ENCODE assay signal across 13 cellular contexts in the genomic region with DNA sequence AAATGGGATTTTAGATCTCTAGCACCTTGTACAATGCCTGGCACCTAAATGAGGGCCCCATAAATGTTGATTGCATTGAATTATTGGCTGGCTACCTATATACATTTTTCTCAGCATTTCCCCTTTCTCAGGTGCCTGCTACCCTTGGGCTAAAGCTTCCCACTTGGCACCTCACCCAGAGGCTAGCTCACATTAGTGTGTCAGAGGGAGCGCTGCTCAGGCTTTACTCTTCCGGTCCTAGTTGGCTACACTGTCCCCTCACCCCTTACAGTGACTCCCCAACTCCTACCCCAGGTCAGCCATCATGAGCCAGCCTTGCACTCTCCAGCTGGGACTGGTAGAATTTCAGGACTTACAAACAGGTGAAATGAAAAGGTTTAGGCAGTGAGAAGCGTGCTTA. TPM values are rescaled to one million over a fixed set of nuclear protein-coding genes. Genes with fewer than 3 reads are reported as not detected.
DNase-seq lines count a peak whose midpoint lies in the region; ATAC-seq and TF ChIP-seq lines count a peak whose summit lies in the region.
"Had no signal": no experiment of that assay in that cellular context is flagged by ENCODE, and none has a peak within 500 bp of the region (broad histone marks: within the 10 kb centered on the region; RNA-seq: fewer than 3 reads in every experiment).

No MANE protein-coding gene starts in this region.

- H3K4me3 ChIP-seq in breast epithelium (no peak overlapping the region), mammary epithelial cell (replicated peaks in 1 of 3; ENCODE audit: insufficient read depth in 1 of 3, low read depth in 2 of 3, low read length in 3 of 3) (no peak overlapping the region), transverse colon (no peak overlapping the region)
- H3K4me3 ChIP-seq: upper lobe of left lung had no signal

- peaks cover 0 to 4% of the 10 kb centered on the region in 2 donors for H3K4me1 ChIP-seq in breast epithelium
- peaks cover 1% of the 10 kb centered on the region for H3K4me1 ChIP-seq in mammary epithelial cell (ENCODE audit: insufficient read depth, low read length)
- peaks cover 61 to 92% (median 76%) of the 10 kb centered on the region in 4 donors for H3K4me1 ChIP-seq in transverse colon

- no peaks in the 10 kb centered on the region for H3K9me3 Mint-ChIP-seq in activated naive CD8-positive, alpha-beta T cell treated with anti-CD3 and anti-CD28 coated beads for 36 hours
- H3K9me3 Mint-ChIP-seq: H9 had no signal

- CTCF ChIA-PET in mammary epithelial cell (lab: Charles Lee; ENCODE audit: low non-redundant PET): no interaction called here

- WGBS in mammary epithelial cell (ENCODE audit: low coverage, missing lambda C conversion rate): 86% methylated on average over 1 of the region's 3 CpGs
- WGBS in transverse colon (ENCODE audit: low coverage in 1 of 2), 2 donors: 49% methylated on average over 3 of the region's 3 CpGs; no CpG with 5 or more reads in 1 of the 2 donors

- DNase-seq in breast epithelium (ENCODE audit: low spot score in 2 of 2) (no peak), mammary epithelial cell (no peak), transverse colon (peak; percentile 72), COLO829 (ENCODE audit: low spot score) (no peak), RKO (ENCODE audit: low spot score) (no peak), H4 (ENCODE audit: low spot score) (no peak)
- no peak for DNase-seq in activated naive CD8-positive, alpha-beta T cell treated with anti-CD3 and anti-CD28 coated beads for 36 hours
- DNase-seq: erythroblast; NCI-H524; stimulated activated CD4-positive, alpha-beta T cell treated with anti-CD3 and anti-CD28 coated beads, Interleukin-2, amount 100 ng/mL, for 48 hours had no signal

- dilution Hi-C loops in mammary epithelial cell (cut with HindIII; ENCODE audit: low sequenced_read_pairs): loop anchor here (25.0 kb wide), 1 partner anchor 326 kb away; no protein-coding TSS in a partner anchor

- H3K9ac ChIP-seq in mammary epithelial cell (ENCODE audit: insufficient read depth, low read length): no peak overlapping the region

- no peak overlapping the region for H2AFZ ChIP-seq in mammary epithelial cell (ENCODE audit: low read depth, low read length)

- H3K36me3 ChIP-seq in breast epithelium (no peaks in the 10 kb centered on the region), mammary epithelial cell (ENCODE audit: insufficient read depth, low read length) (no peaks in the 10 kb centered on the region), transverse colon (no peaks in the 10 kb centered on the region)
- H3K36me3 ChIP-seq: upper lobe of left lung had no signal

- H3K9me3 ChIP-seq in breast epithelium (no peaks in the 10 kb centered on the region), mammary epithelial cell (replicated peaks; ENCODE audit: insufficient read depth, low read length) (no peaks in the 10 kb centered on the region), transverse colon (no peaks in the 10 kb centered on the region)
- H3K9me3 ChIP-seq: upper lobe of left lung had no signal

- H3K27ac Mint-ChIP-seq in activated naive CD8-positive, alpha-beta T cell treated with anti-CD3 and anti-CD28 coated beads for 36 hours: peak overlapping the region; percentile 89

- H4K20me1 ChIP-seq in mammary epithelial cell (ENCODE audit: insufficient read depth, low read length): no peaks in the 10 kb centered on the region

- H3K79me2 ChIP-seq in mammary epithelial cell (ENCODE audit: insufficient read depth, low read length): no peaks in the 10 kb centered on the region

- peak overlapping the region; percentile 60 for H3K4me3 Mint-ChIP-seq in activated naive CD8-positive, alpha-beta T cell treated with anti-CD3 and anti-CD28 coated beads for 36 hours
- H3K4me3 Mint-ChIP-seq: H9 had no signal

- in situ Hi-C loops in mammary epithelial cell (cut with MboI; ENCODE audit: low sequenced_read_pairs in 2 of 2): loop anchor here in 1 of 2 donors (25.0 kb wide), 1 partner anchor 326 kb away; no protein-coding TSS in a partner anchor
- in situ Hi-C loops in transverse colon (cut with MboI; ENCODE audit: low pct_ligation_motif_present in 1 of 4, low pct_unique_long_range_greater_than_20kb in 1 of 4, low sequenced_read_pairs in 3 of 4): no loop called here

- no peak overlapping the region for H3K4me2 ChIP-seq in mammary epithelial cell (ENCODE audit: insufficient read depth, low read depth, low read length)

- intact Hi-C loops in breast epithelium (cut with DNase I; ENCODE audit: low total_unique reads) (no loop called here), mammary epithelial cell (cut with micrococcal nuclease) (no loop called here), transverse colon (cut with DNase I; ENCODE audit: low total_unique reads) (no loop called here)

- TF ChIP-seq EP300 in transverse colon (IDR thresholded peaks at IDR 0.05; ENCODE audit: low read depth): no peak

- H3K27ac ChIP-seq in breast epithelium (peak overlapping the region; percentile 50 to 54), mammary epithelial cell (ENCODE audit: insufficient read depth, low read depth, low read length) (no peak overlapping the region), transverse colon (peak overlapping the region; percentile 79 to 87 (median 86))
- H3K27ac ChIP-seq: upper lobe of left lung had no signal

- TF ChIP-seq CTCF in breast epithelium (IDR thresholded peaks at IDR 0.05): no peak
- TF ChIP-seq CTCF in mammary epithelial cell (conservative IDR thresholded peaks at IDR 0.05 in 1 of 2, IDR thresholded peaks at IDR 0.05 in 1 of 2; ENCODE audit: extremely low read depth in 1 of 2, insufficient read depth in 1 of 2, low read depth in 1 of 2, low read length in 2 of 2): no peak
- no peak for TF ChIP-seq CTCF in transverse colon (IDR thresholded peaks at IDR 0.05)

- ATAC-seq in HG03139 (IDR thresholded peaks at IDR 0.05; ENCODE audit: unreplicated experiment): peak; percentile 18

- peaks cover 25% of the 10 kb centered on the region for H3K36me3 Mint-ChIP-seq in activated naive CD8-positive, alpha-beta T cell treated with anti-CD3 and anti-CD28 coated beads for 36 hours

- H3K27me3 ChIP-seq in breast epithelium (no peaks in the 10 kb centered on the region), mammary epithelial cell (ENCODE audit: insufficient read depth, low read length) (no peaks in the 10 kb centered on the region), transverse colon (no peaks in the 10 kb centered on the region)
- H3K27me3 ChIP-seq: upper lobe of left lung had no signal

- TF ChIP-seq POLR2A in breast epithelium (IDR thresholded peaks at IDR 0.05) (no peak), transverse colon (IDR thresholded peaks at IDR 0.05) (no peak)

- H3K4me1 Mint-ChIP-seq in activated naive CD8-positive, alpha-beta T cell treated with anti-CD3 and anti-CD28 coated beads for 36 hours: peaks cover 85% of the 10 kb centered on the region

- H3K27me3 Mint-ChIP-seq in activated naive CD8-positive, alpha-beta T cell treated with anti-CD3 and anti-CD28 coated beads for 36 hours: no peaks in the 10 kb centered on the region

- BruUV-seq in mammary epithelial cell (replicated peaks; lab: Mats Ljungman, UMichigan): no TSS peak

RNA-seq across cellular contexts. Expression of gene TRAF5, which starts 9.5 kb away (rescaled TPM):
- total RNA-seq in breast epithelium (10 to 100 TPM; 10.9 to 28.8 (median 21.8) TPM), mammary epithelial cell (1 to 10 TPM; 2.2 to 9.0 TPM), transverse colon (10 to 100 TPM; 10.5 to 30.5 (median 17.0) TPM)
- 1.7 TPM for polyA plus RNA-seq in mammary epithelial cell
- 2.5 TPM for polyA minus RNA-seq in mammary epithelial cell
- 10 to 100 TPM; 23.7 to 24.4 TPM for total RNA-seq in activated naive CD8-positive, alpha-beta T cell treated with anti-CD3 and anti-CD28 coated beads for 36 hours
- 2.6 and 2.9 TPM in 2 replicates for total RNA-seq in H4 (2014; rRNA removed; shearing (Covaris generic))
